Comparison of ENCODE assay signal across 22 cellular contexts in the genomic region with DNA sequence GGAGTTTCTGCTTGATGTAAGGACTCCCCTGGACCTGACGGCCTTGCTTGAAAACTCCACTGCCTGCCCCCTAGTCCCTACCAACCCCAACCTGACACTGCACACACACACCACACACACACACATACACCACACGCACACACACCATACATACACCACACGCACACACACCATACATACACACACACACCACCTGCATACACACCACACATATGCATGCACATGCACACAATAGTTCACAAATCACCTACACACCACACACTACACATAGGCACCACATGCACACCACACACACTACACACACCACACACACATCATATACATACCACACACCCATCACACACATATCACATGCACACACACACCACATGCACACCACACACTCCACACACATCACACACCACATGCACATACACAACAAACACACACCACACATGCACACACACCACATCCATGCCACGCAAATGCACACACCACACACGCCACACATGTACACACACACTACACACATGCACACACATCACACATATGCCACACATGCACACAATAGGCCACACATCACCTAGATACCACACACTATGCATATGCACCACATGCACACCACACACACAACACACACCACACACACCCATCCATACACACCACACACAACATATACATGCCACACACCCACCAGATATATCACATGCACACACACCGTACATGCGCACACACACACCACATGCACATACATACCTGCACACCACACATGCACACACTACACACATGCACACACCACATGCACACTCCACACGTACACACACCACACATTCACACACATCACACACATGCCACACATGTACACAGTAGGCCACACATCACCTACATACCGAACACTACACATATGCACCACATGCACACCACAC. TPM values are rescaled to one million over a fixed set of nuclear protein-coding genes. Genes with fewer than 3 reads are reported as not detected.
DNase-seq lines count a peak whose midpoint lies in the region; ATAC-seq and TF ChIP-seq lines count a peak whose summit lies in the region.
"Had no signal": no experiment of that assay in that cellular context is flagged by ENCODE, and none has a peak within 500 bp of the region (broad histone marks: within the 10 kb centered on the region; RNA-seq: fewer than 3 reads in every experiment).

No MANE protein-coding gene starts in this region.

- peaks cover 3% of the 10 kb centered on the region; the same call in 1 of the 2 replicates for H3K4me1 ChIP-seq in H9 (ENCODE audit: insufficient read depth, low read length)
- H3K4me1 ChIP-seq in SJCRH30: peaks cover 13% of the 10 kb centered on the region
- H3K4me1 ChIP-seq in mesendoderm (ENCODE audit: control insufficient read depth, low read depth, low read length): peaks cover 34% of the 10 kb centered on the region
- peaks cover 39% of the 10 kb centered on the region for H3K4me1 ChIP-seq in stomach smooth muscle (ENCODE audit: control insufficient read depth, insufficient read depth, low read length)

- ATAC-seq in HG03439 (IDR thresholded peaks at IDR 0.05; ENCODE audit: unreplicated experiment) (no peak), omental fat pad (ENCODE audit: low FRiP score) (no peak)

- no peak overlapping the region for H3K9ac ChIP-seq in H9 (ENCODE audit: extremely low read depth, insufficient read length, low read length)
- H3K9ac ChIP-seq in mesendoderm (ENCODE audit: low read length): peak overlapping the region; percentile 48
- peak overlapping the region; percentile 56 to 58 for H3K9ac ChIP-seq in stomach smooth muscle (ENCODE audit: low read length in 2 of 2)
- H3K9ac ChIP-seq: parathyroid adenoma had no signal

- no peak overlapping the region for H4K91ac ChIP-seq in H9 (ENCODE audit: insufficient read length, low read depth, low read length)

- H3K56ac ChIP-seq in H9 (ENCODE audit: insufficient read length, low read depth, low read length) (no peak overlapping the region), mesendoderm (ENCODE audit: low read length) (peak overlapping the region; percentile 84)

- no peak overlapping the region for H2AK5ac ChIP-seq in H9 (ENCODE audit: insufficient read length, low read length)
- peak overlapping the region; percentile 99 for H2AK5ac ChIP-seq in mesendoderm (ENCODE audit: low read length)

- no peak overlapping the region for H4K5ac ChIP-seq in H9 (ENCODE audit: insufficient read length, low read depth, low read length)
- H4K5ac ChIP-seq in mesendoderm (ENCODE audit: low read length): no peak overlapping the region

- H2AFZ ChIP-seq in H9 (ENCODE audit: low read length): no peak overlapping the region
- H2AFZ ChIP-seq: parathyroid adenoma had no signal

- DNase-seq in H9 (no peak), SJCRH30 (no peak), mesendoderm (no peak), NCI-H1092 (lab: John Stamatoyannopoulos, UW) (no peak), omental fat pad (ENCODE audit: low spot score) (no peak)

- no peaks in the 10 kb centered on the region for H3K79me1 ChIP-seq in H9 (ENCODE audit: insufficient read depth, low read depth, low read length, poor library complexity, severe bottlenecking)
- no peaks in the 10 kb centered on the region for H3K79me1 ChIP-seq in mesendoderm (ENCODE audit: low read length)

- H3K9me3 Mint-ChIP-seq in H9: no peaks in the 10 kb centered on the region
- H3K9me3 Mint-ChIP-seq: activated naive CD4-positive, alpha-beta T cell treated with anti-CD3 and anti-CD28 coated beads, Interleukin-2, amount 50 U/mL, for 72 hours; natural killer cell treated with Interleukin-12 subunit alpha and Interleukin-12 subunit beta and Interleukin-15 and Interleukin-18, amount 100 ng/mL, for 72 hours had no signal

- no peaks in the 10 kb centered on the region for H3K23me2 ChIP-seq in H9 (ENCODE audit: insufficient read length, low read depth, low read length, poor library complexity, severe bottlenecking)

- H3T11ph ChIP-seq in H9 (ENCODE audit: low read length): no peak overlapping the region

- TF ChIP-seq CTCF in H9 (conservative IDR thresholded peaks at IDR 0.05) (no peak), omental fat pad (IDR thresholded peaks at IDR 0.05) (no peak)

- no peak overlapping the region for H2BK20ac ChIP-seq in H9 (ENCODE audit: low read depth, low read length, poor library complexity, severe bottlenecking)

- H3K18ac ChIP-seq in H9 (ENCODE audit: insufficient read length, low read depth, low read length) (peak overlapping the region; percentile 7), mesendoderm (ENCODE audit: low read length) (no peak overlapping the region)

- H3K4me3 ChIP-seq in SJCRH30 (no peak overlapping the region), mesendoderm (ENCODE audit: low read length) (no peak overlapping the region), stomach smooth muscle (ENCODE audit: low read length in 2 of 2) (no peak overlapping the region)
- H3K4me3 ChIP-seq: breast epithelium, GM23248, hepatocyte, lung, mucosa of descending colon, Peyer's patch, transverse colon had no signal

- no peaks in the 10 kb centered on the region for H4K20me1 ChIP-seq in H9 (ENCODE audit: control insufficient read depth, insufficient read depth, insufficient read length)

- H3K23ac ChIP-seq in H9 (ENCODE audit: insufficient read length, low read depth, low read length) (no peak overlapping the region), mesendoderm (ENCODE audit: low read length) (no peak overlapping the region)

- no peak overlapping the region for H2BK15ac ChIP-seq in H9 (ENCODE audit: low read depth, low read length)
- H2BK15ac ChIP-seq in mesendoderm (replicated peaks; ENCODE audit: low read depth): no peak overlapping the region

- H4K8ac ChIP-seq in H9 (replicated peaks; ENCODE audit: insufficient read length, low read depth, low read length): peak overlapping the region; percentile 0
- H4K8ac ChIP-seq in mesendoderm (ENCODE audit: low read depth, low read length): no peak overlapping the region

- H3K27me3 ChIP-seq in H9 (ENCODE audit: insufficient read depth, low read length): no peaks in the 10 kb centered on the region
- no peaks in the 10 kb centered on the region for H3K27me3 ChIP-seq in SJCRH30
- H3K27me3 ChIP-seq in mesendoderm (ENCODE audit: insufficient read depth, low read length, poor library complexity): no peaks in the 10 kb centered on the region
- no peaks in the 10 kb centered on the region for H3K27me3 ChIP-seq in stomach smooth muscle (ENCODE audit: control insufficient read depth in 1 of 2, insufficient read depth in 2 of 2, low read length in 2 of 2)
- H3K27me3 ChIP-seq: breast epithelium, hepatocyte, Peyer's patch, transverse colon had no signal

- H3K36me3 ChIP-seq in SJCRH30 (no peaks in the 10 kb centered on the region), mesendoderm (ENCODE audit: control insufficient read depth, insufficient read depth, low read length) (no peaks in the 10 kb centered on the region), stomach smooth muscle (ENCODE audit: control insufficient read depth in 2 of 2, insufficient read depth in 2 of 2, low read length in 2 of 2) (no peaks in the 10 kb centered on the region)
- H3K36me3 ChIP-seq: breast epithelium, Peyer's patch, transverse colon had no signal

- no peaks in the 10 kb centered on the region for H3K79me2 ChIP-seq in H9 (ENCODE audit: insufficient read depth, low read length)
- H3K79me2 ChIP-seq in mesendoderm (ENCODE audit: control insufficient read depth, insufficient read depth, low read length): no peaks in the 10 kb centered on the region
- H3K79me2 ChIP-seq: hepatocyte, parathyroid adenoma had no signal

- WGBS in H9 (ENCODE audit: extremely low coverage, insufficient read length, low lambda C conversion rate): 100% methylated on average over 2 of the region's 9 CpGs
- 100% methylated on average over 2 of the region's 9 CpGs for WGBS in mesendoderm (ENCODE audit: extremely low coverage, insufficient coverage, low lambda C conversion rate)

- H3K27ac ChIP-seq in H9 (ENCODE audit: insufficient read length, low read depth, low read length) (no peak overlapping the region), SJCRH30 (peak overlapping the region; percentile 57), mesendoderm (ENCODE audit: low read depth, low read length) (no peak overlapping the region), stomach smooth muscle (ENCODE audit: low read length) (no peak overlapping the region)
- H3K27ac ChIP-seq: breast epithelium, C4-2B, hepatocyte, HL-60, parathyroid adenoma, Peyer's patch, transverse colon, VCaP had no signal

- H3K4me1 Mint-ChIP-seq in H9: peaks cover 6 to 15% of the 10 kb centered on the region in 2 experiments; a peak in 2 of 4 replicates

- H2BK120ac ChIP-seq in H9 (ENCODE audit: low read depth, low read length, poor library complexity, severe bottlenecking) (no peak overlapping the region), mesendoderm (ENCODE audit: low read depth, low read length) (no peak overlapping the region)

- no peak overlapping the region for H3K4me2 ChIP-seq in H9 (ENCODE audit: insufficient read depth, insufficient read length, low read length)
- H3K4me2 ChIP-seq in mesendoderm (ENCODE audit: low read length): no peak overlapping the region

- peaks cover 10% of the 10 kb centered on the region for H3K27me3 Mint-ChIP-seq in H9 (ENCODE audit: low read depth)

- no peaks in the 10 kb centered on the region; a peak in 1 of 7 replicates for H3K36me3 Mint-ChIP-seq in H9 (ENCODE audit: insufficient read depth in 1 of 3, low read depth in 3 of 3)
- H3K36me3 Mint-ChIP-seq: activated naive CD4-positive, alpha-beta T cell treated with anti-CD3 and anti-CD28 coated beads, Interleukin-2, amount 50 U/mL, for 72 hours; natural killer cell treated with Interleukin-12 subunit alpha and Interleukin-12 subunit beta and Interleukin-15 and Interleukin-18, amount 100 ng/mL, for 72 hours had no signal

- H3K9me3 ChIP-seq in H9 (ENCODE audit: control insufficient read depth, low read depth, low read length): no peaks in the 10 kb centered on the region
- no peaks in the 10 kb centered on the region for H3K9me3 ChIP-seq in SJCRH30 (replicated peaks)
- no peaks in the 10 kb centered on the region for H3K9me3 ChIP-seq in stomach smooth muscle (ENCODE audit: control insufficient read depth in 2 of 2, low read length in 2 of 2)
- H3K9me3 ChIP-seq: breast epithelium, Caco-2, mucosa of descending colon, Peyer's patch, transverse colon had no signal

- H2BK12ac ChIP-seq in H9 (ENCODE audit: insufficient read length, low read depth, low read length): no peak overlapping the region

- H2BK5ac ChIP-seq in H9 (ENCODE audit: insufficient read length, low read length) (no peak overlapping the region), mesendoderm (ENCODE audit: low read length) (peak overlapping the region; percentile 70)

- H3K27ac Mint-ChIP-seq in H9: no peak overlapping the region
- H3K27ac Mint-ChIP-seq: activated naive CD4-positive, alpha-beta T cell treated with anti-CD3 and anti-CD28 coated beads, Interleukin-2, amount 50 U/mL, for 72 hours; natural killer cell treated with Interleukin-12 subunit alpha and Interleukin-12 subunit beta and Interleukin-15 and Interleukin-18, amount 100 ng/mL, for 72 hours had no signal

- no peak overlapping the region for H3K14ac ChIP-seq in H9 (ENCODE audit: insufficient read depth, low read length)

- H3K4me3 Mint-ChIP-seq in H9: no peak overlapping the region
- H3K4me3 Mint-ChIP-seq: natural killer cell treated with Interleukin-12 subunit alpha and Interleukin-12 subunit beta and Interleukin-15 and Interleukin-18, amount 100 ng/mL, for 72 hours had no signal

- no peak overlapping the region for H3K4ac ChIP-seq in H9 (ENCODE audit: low read depth, low read length)
- no peak overlapping the region for H3K4ac ChIP-seq in mesendoderm (ENCODE audit: low read depth, low read length)

RNA-seq across cellular contexts. Expression of a gene that starts 3.7 kb away (rescaled TPM):
- total RNA-seq in H9 (2021) (0.55 and 0.70 TPM in 2 replicates), omental fat pad (under 1 TPM in 2 of 4 donors, not detected in 2; 0.48 to 0.69 TPM)
- 0.15 and 0.49 TPM in 2 replicates for total RNA-seq in SJCRH30 (2014; rRNA removed; shearing (Covaris generic))
- 2.6 TPM for polyA plus RNA-seq in mesendoderm (2013, experiment 1 of 2)
- 2.5 TPM for polyA plus RNA-seq in mesendoderm (2013, experiment 2 of 2)
- total RNA-seq: activated naive CD4-positive, alpha-beta T cell treated with anti-CD3 and anti-CD28 coated beads, Interleukin-2, amount 50 U/mL, for 72 hours; Caco-2; endothelial cell of umbilical vein; hepatocyte; natural killer cell treated with Interleukin-12 subunit alpha and Interleukin-12 subunit beta and Interleukin-15 and Interleukin-18, amount 100 ng/mL, for 72 hours had no signal
- polyA plus RNA-seq: endothelial cell of umbilical vein, GM23248 had no signal

RNA-seq across cellular contexts. Expression of a gene that starts 11.1 kb away (rescaled TPM):
- 80.8 and 82.1 TPM in 2 replicates for total RNA-seq in H9 (2021)
- 92.7 and 97.9 TPM in 2 replicates for total RNA-seq in SJCRH30 (2014; rRNA removed; shearing (Covaris generic))
- 260 TPM for polyA plus RNA-seq in mesendoderm (2013, experiment 1 of 2)
- polyA plus RNA-seq in mesendoderm (2013, experiment 2 of 2): 272 TPM
- total RNA-seq in omental fat pad: 100 to 1,000 TPM in 3 of 4 donors, 10 to 100 TPM in 1; 89.1 to 214 (median 153) TPM

RNA-seq across cellular contexts. Expression of a gene that starts 42.7 kb away (rescaled TPM):
- 0.20 and 0.44 TPM in 2 replicates for total RNA-seq in H9 (2021)
- total RNA-seq in SJCRH30 (2014; rRNA removed; shearing (Covaris generic)): not detected in 2 replicates
- polyA plus RNA-seq in mesendoderm (2013, experiment 1 of 2): 0.56 TPM
- polyA plus RNA-seq in mesendoderm (2013, experiment 2 of 2): 0.42 TPM
- total RNA-seq in omental fat pad: 1 to 10 TPM in 1 of 4 donors, under 1 TPM in 1, not detected in 2; 0.47 to 1.6 TPM
- total RNA-seq: activated naive CD4-positive, alpha-beta T cell treated with anti-CD3 and anti-CD28 coated beads, Interleukin-2, amount 50 U/mL, for 72 hours; Caco-2; endothelial cell of umbilical vein; GM23248; natural killer cell treated with Interleukin-12 subunit alpha and Interleukin-12 subunit beta and Interleukin-15 and Interleukin-18, amount 100 ng/mL, for 72 hours had no signal
- polyA plus RNA-seq: endothelial cell of umbilical vein, GM23248 had no signal
